7 cellular contexts compared by ENCODE assay signal in genomic region chr14:75088566-75089373, GRCh38. TPM values are rescaled to one million over a fixed set of nuclear protein-coding genes. Genes with fewer than 3 reads are reported as not detected.
DNase-seq lines count a peak whose midpoint lies in the region; ATAC-seq and TF ChIP-seq lines count a peak whose summit lies in the region.

No MANE protein-coding gene starts in this region.

- H3K4me1 ChIP-seq in SJCRH30, result 0 out of 2 replicates have a peak, but pooled peaks cover 2% of the 10 kb centered on the region

- H3K4me3 ChIP-seq in SJCRH30, result no peak overlapping the region

- H3K27ac Mint-ChIP-seq in brain, result peak overlapping the region in 3 of 5 experiments; percentile 24 to 63 (median 44)

- no peaks in the 10 kb centered on the region for H3K9me3 ChIP-seq in SJCRH30 (replicated peaks)

- H3K4me3 Mint-ChIP-seq in brain, result no peak overlapping the region

- no peaks in the 10 kb centered on the region for H3K9me3 Mint-ChIP-seq in brain

- H3K27me3 Mint-ChIP-seq in brain, result no peaks in the 10 kb centered on the region

- no peaks in the 10 kb centered on the region for H3K4me1 Mint-ChIP-seq in brain

- no peak overlapping the region for H3K27ac ChIP-seq in SJCRH30

- peaks cover 46% of the 10 kb centered on the region for H3K36me3 Mint-ChIP-seq in brain

- peak; percentile 75 for TF ChIP-seq CTCF in LNCAP (IDR thresholded peaks at IDR 0.05)
- peak; percentile 88 to 90 for TF ChIP-seq CTCF in brain (conservative IDR thresholded peaks at IDR 0.05)

- DNase-seq in ELR (ENCODE audit: low read depth) (peak; percentile 79), SJCRH30 (peak; percentile 60 to 81), inferior parietal cortex (ENCODE audit: extremely low spot score) (peak; percentile 81)
- DNase-seq in stimulated activated CD4-positive, alpha-beta T cell treated with anti-CD3 and anti-CD28 coated beads, Interleukin-4, amount 100 ng/mL, for 24 hours, result peak; percentile 56

- no peaks in the 10 kb centered on the region for H3K27me3 ChIP-seq in SJCRH30

- H3K36me3 ChIP-seq in SJCRH30, result peaks cover 37% of the 10 kb centered on the region

- ATAC-seq in GM19351 (IDR thresholded peaks at IDR 0.05; ENCODE audit: unreplicated experiment), result no peak

RNA-seq across cellular contexts. Expression of gene ZC2HC1C, which starts 19.3 kb away (rescaled TPM):
- total RNA-seq in SJCRH30 (2014; rRNA removed; shearing (Covaris generic)), result not detected in 2 replicates
- polyA plus RNA-seq in brain (ENCODE audit: insufficient read depth, low read depth, low replicate concordance), result 5.8 TPM

RNA-seq across cellular contexts. Expression of gene ACYP1, which starts 24.9 kb away (rescaled TPM):
- total RNA-seq in SJCRH30 (2014; rRNA removed; shearing (Covaris generic)), result 31.9 and 43.1 TPM in 2 replicates
- polyA plus RNA-seq in brain (ENCODE audit: insufficient read depth, low read depth, low replicate concordance), result 67.7 TPM

RNA-seq across cellular contexts. Expression of gene MLH3, which starts 37.5 kb away (rescaled TPM):
- total RNA-seq in SJCRH30 (2014; rRNA removed; shearing (Covaris generic)), result 6.9 and 9.3 TPM in 2 replicates
- 5.9 TPM for polyA plus RNA-seq in brain (ENCODE audit: insufficient read depth, low read depth, low replicate concordance)

RNA-seq across cellular contexts. Expression of gene NEK9, which starts 38.1 kb away (rescaled TPM):
- total RNA-seq in SJCRH30 (2014; rRNA removed; shearing (Covaris generic)), result 40.0 and 44.8 TPM in 2 replicates
- polyA plus RNA-seq in brain (ENCODE audit: insufficient read depth, low read depth, low replicate concordance), result 37.7 TPM
